29 cellular contexts compared by ENCODE assay signal in genomic region chr6:122868137-122868536, GRCh38.
"Had no signal": no experiment of that assay in that cellular context is flagged by ENCODE, and none has a peak within 500 bp of the region (broad histone marks: within the 10 kb centered on the region; RNA-seq: fewer than 3 reads in every experiment).

No MANE protein-coding gene starts in this region.

- H3K27me3 ChIP-seq: stomach, suprapubic skin, testis, thyroid gland, tibial artery, tibial nerve, upper lobe of left lung, uterus, vagina had no signal

- H3K36me3 ChIP-seq: stomach, suprapubic skin, thoracic aorta, thyroid gland, tibial artery, tibial nerve, transverse colon, upper lobe of left lung, upper lobe of right lung, uterus, vagina had no signal

- H3K4me3 Mint-ChIP-seq: stimulated activated effector memory CD8-positive, alpha-beta T cell treated with anti-CD3 and anti-CD28 coated beads, Interleukin-12 subunit alpha, Interleukin-12 subunit beta, amount 100 ng/mL, for 72 hours; stimulated activated memory B cell treated with anti-CD40 and anti-IgM and Interleukin-4, amounts not matched to agents 10 μg/mL and 1 μg/mL and 100 μg/mL, for 72 hours; stimulated activated naive B cell treated with anti-CD40 and anti-IgM and Interleukin-4, amounts not matched to agents 10 μg/mL and 1 μg/mL and 100 μg/mL, for 72 hours; stimulated activated naive CD8-positive, alpha-beta T cell treated with anti-CD3 and anti-CD28 coated beads, Interleukin-15, amount 100 ng/mL, for 72 hours; stimulated activated naive CD8-positive, alpha-beta T cell treated with anti-CD3 and anti-CD28 coated beads, Interleukin-15, Interleukin-2, amounts not matched to agents 100 ng/mL and 50 ng/mL, for 24 hours; type B pancreatic cell had no signal

- H3K36me3 Mint-ChIP-seq: stimulated activated effector memory CD8-positive, alpha-beta T cell treated with anti-CD3 and anti-CD28 coated beads, Interleukin-12 subunit alpha, Interleukin-12 subunit beta, amount 100 ng/mL, for 72 hours; stimulated activated memory B cell treated with anti-CD40 and anti-IgM and Interleukin-4, amounts not matched to agents 10 μg/mL and 1 μg/mL and 100 μg/mL, for 72 hours; stimulated activated naive B cell treated with anti-CD40 and anti-IgM and Interleukin-4, amounts not matched to agents 10 μg/mL and 1 μg/mL and 100 μg/mL, for 72 hours; type B pancreatic cell had no signal

- H3K27ac ChIP-seq: stomach, suprapubic skin, testis, thoracic aorta, thyroid gland, tibial artery, tibial nerve, transverse colon, upper lobe of left lung, upper lobe of right lung, uterus, vagina had no signal

- H3K9me3 ChIP-seq: stomach, suprapubic skin, testis, thoracic aorta, thyroid gland, tibial artery, tibial nerve, transverse colon, upper lobe of left lung, upper lobe of right lung, uterus, vagina had no signal

- DNase-seq: stimulated activated CD4-positive, alpha-beta T cell treated with anti-CD3 and anti-CD28 coated beads, Interleukin-2, amount 100 ng/mL, for 48 hours; stimulated activated CD4-positive, alpha-beta T cell treated with anti-CD3 and anti-CD28 coated beads, Interleukin-4, amount 100 ng/mL, for 1 hour; stimulated activated CD4-positive, alpha-beta T cell treated with anti-CD3 and anti-CD28 coated beads, Interleukin-4, amount 100 ng/mL, for 24 hours; stimulated activated CD4-positive, alpha-beta T cell treated with anti-CD3 and anti-CD28 coated beads, Interleukin-4, amount 100 ng/mL, for 4 hours; stimulated activated CD8-positive, alpha-beta memory T cell treated with anti-CD3 and anti-CD28 coated beads, Interleukin-4, amount 100 ng/mL, for 48 hours; stimulated activated naive B cell treated with anti-CD40 and anti-IgM and Interleukin-4, amounts not matched to agents 10 μg/mL and 1 μg/mL and 100 μg/mL, for 72 hours; stimulated activated naive CD4-positive, alpha-beta T cell; stimulated activated naive CD4-positive, alpha-beta T cell treated with Interleukin-2 at 50 U/mL for 16 hours; stimulated activated naive CD8-positive, alpha-beta T cell treated with anti-CD3 and anti-CD28 coated beads, Interleukin-15, amount 100 ng/mL, for 72 hours; stimulated activated naive CD8-positive, alpha-beta T cell treated with anti-CD3 and anti-CD28 coated beads, Interleukin-15, Interleukin-2, amounts not matched to agents 100 U/mL and 50 U/mL, for 24 hours; stomach; substantia nigra; testis; thyroid gland; tibial artery; transverse colon; trophoblast cell; upper lobe of left lung; upper lobe of right lung; uterus had no signal

- H3K27me3 Mint-ChIP-seq: stimulated activated memory B cell treated with anti-CD40 and anti-IgM and Interleukin-4, amounts not matched to agents 10 μg/mL and 1 μg/mL and 100 μg/mL, for 72 hours; stimulated activated naive B cell treated with anti-CD40 and anti-IgM and Interleukin-4, amounts not matched to agents 10 μg/mL and 1 μg/mL and 100 μg/mL, for 72 hours; stimulated activated naive CD8-positive, alpha-beta T cell treated with anti-CD3 and anti-CD28 coated beads, Interleukin-15, Interleukin-2, amounts not matched to agents 100 ng/mL and 50 ng/mL, for 24 hours; type B pancreatic cell had no signal

- H3K27ac Mint-ChIP-seq: stimulated activated effector memory CD8-positive, alpha-beta T cell treated with anti-CD3 and anti-CD28 coated beads, Interleukin-12 subunit alpha, Interleukin-12 subunit beta, amount 100 ng/mL, for 72 hours; stimulated activated memory B cell treated with anti-CD40 and anti-IgM and Interleukin-4, amounts not matched to agents 10 μg/mL and 1 μg/mL and 100 μg/mL, for 72 hours; stimulated activated naive B cell treated with anti-CD40 and anti-IgM and Interleukin-4, amounts not matched to agents 10 μg/mL and 1 μg/mL and 100 μg/mL, for 72 hours; stimulated activated naive CD8-positive, alpha-beta T cell treated with anti-CD3 and anti-CD28 coated beads, Interleukin-15, amount 100 ng/mL, for 72 hours; stimulated activated naive CD8-positive, alpha-beta T cell treated with anti-CD3 and anti-CD28 coated beads, Interleukin-15, Interleukin-2, amounts not matched to agents 100 ng/mL and 50 ng/mL, for 24 hours; type B pancreatic cell had no signal

- H3K4me3 ChIP-seq: stomach, suprapubic skin, testis, thoracic aorta, thyroid gland, tibial artery, tibial nerve, transverse colon, upper lobe of left lung, upper lobe of right lung, uterus, vagina had no signal

- FAIRE-seq: urothelium cell line had no signal

- H3K9me3 Mint-ChIP-seq: stimulated activated effector memory CD8-positive, alpha-beta T cell treated with anti-CD3 and anti-CD28 coated beads, Interleukin-12 subunit alpha, Interleukin-12 subunit beta, amount 100 ng/mL, for 72 hours; stimulated activated memory B cell treated with anti-CD40 and anti-IgM and Interleukin-4, amounts not matched to agents 10 μg/mL and 1 μg/mL and 100 μg/mL, for 72 hours; stimulated activated naive B cell treated with anti-CD40 and anti-IgM and Interleukin-4, amounts not matched to agents 10 μg/mL and 1 μg/mL and 100 μg/mL, for 72 hours; stimulated activated naive CD8-positive, alpha-beta T cell treated with anti-CD3 and anti-CD28 coated beads, Interleukin-15, amount 100 ng/mL, for 72 hours; stimulated activated naive CD8-positive, alpha-beta T cell treated with anti-CD3 and anti-CD28 coated beads, Interleukin-15, Interleukin-2, amounts not matched to agents 100 ng/mL and 50 ng/mL, for 24 hours; type B pancreatic cell had no signal

- H3K4me1 Mint-ChIP-seq: stimulated activated effector memory CD8-positive, alpha-beta T cell treated with anti-CD3 and anti-CD28 coated beads, Interleukin-12 subunit alpha, Interleukin-12 subunit beta, amount 100 ng/mL, for 72 hours; stimulated activated memory B cell treated with anti-CD40 and anti-IgM and Interleukin-4, amounts not matched to agents 10 μg/mL and 1 μg/mL and 100 μg/mL, for 72 hours; stimulated activated naive B cell treated with anti-CD40 and anti-IgM and Interleukin-4, amounts not matched to agents 10 μg/mL and 1 μg/mL and 100 μg/mL, for 72 hours; stimulated activated naive CD8-positive, alpha-beta T cell treated with anti-CD3 and anti-CD28 coated beads, Interleukin-15, amount 100 ng/mL, for 72 hours had no signal

- ATAC-seq: stimulated activated effector memory CD8-positive, alpha-beta T cell treated with anti-CD3 and anti-CD28 coated beads, Interleukin-12 subunit alpha, Interleukin-12 subunit beta, amount 100 ng/mL, for 72 hours; stimulated activated memory B cell treated with anti-CD40 and anti-IgM and Interleukin-4, amounts not matched to agents 10 μg/mL and 1 μg/mL and 100 μg/mL, for 72 hours; stimulated activated naive B cell treated with anti-CD40 and anti-IgM and Interleukin-4, amounts not matched to agents 10 μg/mL and 1 μg/mL and 100 μg/mL, for 72 hours; stimulated activated naive CD8-positive, alpha-beta T cell treated with anti-CD3 and anti-CD28 coated beads, Interleukin-15, amount 100 ng/mL, for 72 hours; stimulated activated naive CD8-positive, alpha-beta T cell treated with anti-CD3 and anti-CD28 coated beads, Interleukin-15, Interleukin-2, amounts not matched to agents 100 U/mL and 50 U/mL, for 24 hours; upper lobe of right lung had no signal

- H3K4me1 ChIP-seq: stomach, suprapubic skin, testis, thyroid gland, tibial artery, tibial nerve, transverse colon, upper lobe of left lung, upper lobe of right lung, uterus, vagina had no signal
